14 cellular contexts compared by ENCODE assay signal in genomic region chr3:186417791-186418190, GRCh38. TPM values are rescaled to one million over a fixed set of nuclear protein-coding genes. Genes with fewer than 3 reads are reported as not detected.
DNase-seq lines count a peak whose midpoint lies in the region; ATAC-seq, FAIRE-seq and TF ChIP-seq lines count a peak whose summit lies in the region.
"Had no signal": no experiment of that assay in that cellular context is flagged by ENCODE, and none has a peak within 500 bp of the region (broad histone marks: within the 10 kb centered on the region; RNA-seq: fewer than 3 reads in every experiment).

No MANE protein-coding gene starts in this region.

- ATAC-seq in SK-N-SH treated with all-trans-retinoic acid at 6 μM for 48 hours, result peak; percentile 68
- ATAC-seq in HG02571 (IDR thresholded peaks at IDR 0.05; ENCODE audit: unreplicated experiment), result no peak
- ATAC-seq: right cardiac atrium had no signal

- DNase-seq in stimulated activated CD4-positive, alpha-beta T cell treated with anti-CD3 and anti-CD28 coated beads, Interleukin-15, amount 100 ng/mL, for 24 hours, result peak; percentile 19
- DNase-seq in stimulated activated CD4-positive, alpha-beta T cell treated with anti-CD3 and anti-CD28 coated beads, Interleukin-12 subunit alpha, Interleukin-12 subunit beta, amount 100 ng/mL, for 4 hours, result no peak
- DNase-seq in foreskin fibroblast, result peak; percentile 79 to 90
- no peak for DNase-seq in GM12892 (ENCODE audit: insufficient read length)
- no peak for DNase-seq in NCI-H1436 treated with DMSO at 0.1 percent for 48 hours (lab: John Stamatoyannopoulos, UW)
- DNase-seq in NCI-H1105 (lab: John Stamatoyannopoulos, UW), result no peak
- DNase-seq: CD4-positive, alpha-beta T cell; hippocampal formation; midbrain; NCI-H146; right cardiac atrium had no signal

- TF ChIP-seq CTCF in foreskin fibroblast (IDR thresholded peaks at IDR 0.05; ENCODE audit: low read depth, low read length), result no peak

- no peak for FAIRE-seq in GM12892 (lab: Jason Lieb, UNC)

- TF ChIP-seq POLR2A in GM12892 (IDR thresholded peaks at IDR 0.05; ENCODE audit: low read depth, low read length), result no peak

- H3K4me3 ChIP-seq in foreskin fibroblast (ENCODE audit: low read depth in 1 of 2, low read length in 2 of 2), result no peak overlapping the region
- H3K4me3 ChIP-seq: coronary artery had no signal

TF ChIP-seq in SK-N-SH treated with all-trans-retinoic acid at 6 μM for 48 hours, 23 proteins besides CTCF, POLR2A, EP300 and RAD21:
- TF ChIP-seq CSRNP3 (CRISPR knock-in tag; IDR thresholded peaks at IDR 0.05) (no peak), ZC3H10 (CRISPR knock-in tag; IDR thresholded peaks at IDR 0.05) (0 out of 2 replicates have a peak, but pooled peaks have one; percentile 15), POU6F1 (CRISPR knock-in tag; IDR thresholded peaks at IDR 0.05; ENCODE audit: borderline replicate concordance, low read depth) (no peak), TOX (CRISPR knock-in tag; IDR thresholded peaks at IDR 0.05; ENCODE audit: borderline replicate concordance) (no peak), TCF4 (CRISPR knock-in tag; IDR thresholded peaks at IDR 0.05; ENCODE audit: borderline replicate concordance) (no peak), ISL1 (CRISPR knock-in tag; IDR thresholded peaks at IDR 0.05) (peak; percentile 73)

RNA-seq across cellular contexts. Expression of gene DGKG, which starts 55.8 kb away (rescaled TPM):
- 0.91 TPM for polyA plus RNA-seq in GM12892 (2012; ENCODE audit: missing spikeins)

Comparison
In these comparisons a context has a peak if more than half of its experiments do, and no peak if none do; other contexts are left out.
1. DNase-seq: peak in stimulated activated CD4-positive, alpha-beta T cell treated with anti-CD3 and anti-CD28 coated beads, Interleukin-15, amount 100 ng/mL, for 24 hours (single experiment) and foreskin fibroblast (2 of 2); none in stimulated activated CD4-positive, alpha-beta T cell treated with anti-CD3 and anti-CD28 coated beads, Interleukin-12 subunit alpha, Interleukin-12 subunit beta, amount 100 ng/mL, for 4 hours (single experiment), GM12892 (single experiment), NCI-H1436 treated with DMSO at 0.1 percent for 48 hours (single experiment) and NCI-H1105 (single experiment).